ENCODE assay signal across 1 cellular context in genomic region chr1:110339040-110339426, GRCh38.
A peak's percentile ranks its signal among the peaks of the same experiment; 100 is the strongest.
TF ChIP-seq lines count a peak whose summit lies in the region.

A gene with protein sequence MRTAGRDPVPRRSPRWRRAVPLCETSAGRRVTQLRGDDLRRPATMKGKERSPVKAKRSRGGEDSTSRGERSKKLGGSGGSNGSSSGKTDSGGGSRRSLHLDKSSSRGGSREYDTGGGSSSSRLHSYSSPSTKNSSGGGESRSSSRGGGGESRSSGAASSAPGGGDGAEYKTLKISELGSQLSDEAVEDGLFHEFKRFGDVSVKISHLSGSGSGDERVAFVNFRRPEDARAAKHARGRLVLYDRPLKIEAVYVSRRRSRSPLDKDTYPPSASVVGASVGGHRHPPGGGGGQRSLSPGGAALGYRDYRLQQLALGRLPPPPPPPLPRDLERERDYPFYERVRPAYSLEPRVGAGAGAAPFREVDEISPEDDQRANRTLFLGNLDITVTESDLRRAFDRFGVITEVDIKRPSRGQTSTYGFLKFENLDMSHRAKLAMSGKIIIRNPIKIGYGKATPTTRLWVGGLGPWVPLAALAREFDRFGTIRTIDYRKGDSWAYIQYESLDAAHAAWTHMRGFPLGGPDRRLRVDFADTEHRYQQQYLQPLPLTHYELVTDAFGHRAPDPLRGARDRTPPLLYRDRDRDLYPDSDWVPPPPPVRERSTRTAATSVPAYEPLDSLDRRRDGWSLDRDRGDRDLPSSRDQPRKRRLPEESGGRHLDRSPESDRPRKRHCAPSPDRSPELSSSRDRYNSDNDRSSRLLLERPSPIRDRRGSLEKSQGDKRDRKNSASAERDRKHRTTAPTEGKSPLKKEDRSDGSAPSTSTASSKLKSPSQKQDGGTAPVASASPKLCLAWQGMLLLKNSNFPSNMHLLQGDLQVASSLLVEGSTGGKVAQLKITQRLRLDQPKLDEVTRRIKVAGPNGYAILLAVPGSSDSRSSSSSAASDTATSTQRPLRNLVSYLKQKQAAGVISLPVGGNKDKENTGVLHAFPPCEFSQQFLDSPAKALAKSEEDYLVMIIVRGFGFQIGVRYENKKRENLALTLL (plus strand): TSS chr1:110339377. CDS start chr1:110339406, 29 bp downstream.

TF ChIP-seq in SK-N-SH, 30 proteins besides CTCF, POLR2A, EP300 and RAD21 (continued from another document):
- TF ChIP-seq FOSL2 (IDR thresholded peaks at IDR 0.05; ENCODE audit: borderline replicate concordance, low read depth) (no peak), MAX (IDR thresholded peaks at IDR 0.05; ENCODE audit: low read depth) (no peak; the same call in 1 of the 2 replicates), FOXM1 (IDR thresholded peaks at IDR 0.05; ENCODE audit: low read depth) (0 out of 2 replicates have a peak, but pooled peaks have one; percentile 62), EZH2phosphoT487 (IDR thresholded peaks at IDR 0.05; ENCODE audit: borderline replicate concordance, low read depth) (no peak), GATA2 (CRISPR knock-in tag; IDR thresholded peaks at IDR 0.05) (peak; percentile 74), CHD2 (IDR thresholded peaks at IDR 0.05; ENCODE audit: low read length, partially characterized antibody) (no peak), ELF1 (IDR thresholded peaks at IDR 0.05) (0 out of 2 replicates have a peak, but pooled peaks have one; percentile 35), JUND (IDR thresholded peaks at IDR 0.05) (no peak), ZBTB33 (IDR thresholded peaks at IDR 0.05; ENCODE audit: borderline replicate concordance, low read depth) (no peak), MEF2A (IDR thresholded peaks at IDR 0.05; ENCODE audit: borderline replicate concordance, low read depth) (no peak)
- TF ChIP-seq, protein P1, sequence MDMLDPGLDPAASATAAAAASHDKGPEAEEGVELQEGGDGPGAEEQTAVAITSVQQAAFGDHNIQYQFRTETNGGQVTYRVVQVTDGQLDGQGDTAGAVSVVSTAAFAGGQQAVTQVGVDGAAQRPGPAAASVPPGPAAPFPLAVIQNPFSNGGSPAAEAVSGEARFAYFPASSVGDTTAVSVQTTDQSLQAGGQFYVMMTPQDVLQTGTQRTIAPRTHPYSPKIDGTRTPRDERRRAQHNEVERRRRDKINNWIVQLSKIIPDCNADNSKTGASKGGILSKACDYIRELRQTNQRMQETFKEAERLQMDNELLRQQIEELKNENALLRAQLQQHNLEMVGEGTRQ (IDR thresholded peaks at IDR 0.05; ENCODE audit: borderline replicate concordance, low read depth, low read length), result peak; percentile 86
